In the genomic region with DNA sequence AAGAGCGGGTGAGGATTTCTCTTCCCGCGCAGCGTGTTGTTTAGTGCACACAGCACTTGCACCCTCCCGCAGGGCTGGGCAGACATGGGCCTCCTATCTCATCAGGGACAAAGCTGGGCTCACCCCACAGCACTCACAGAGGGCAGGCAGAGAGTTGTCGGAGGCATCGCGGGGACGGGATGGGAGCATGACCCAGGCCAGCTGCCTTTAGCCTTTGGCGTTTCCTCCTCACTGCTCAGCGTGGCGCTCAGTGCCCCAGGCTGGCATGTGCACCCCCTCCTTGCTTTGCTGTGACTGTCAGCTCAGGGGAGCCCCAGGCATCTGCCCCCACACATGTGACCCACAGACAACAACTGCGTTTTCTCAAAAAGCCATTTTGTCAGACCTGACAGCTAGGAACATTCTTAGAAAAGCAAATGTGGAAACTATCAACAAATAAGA, we compare ENCODE assay signal across 1 cellular context.
TF ChIP-seq lines count a peak whose summit lies in the region.

No MANE protein-coding gene starts in this region.

TF ChIP-seq in GM23338, 12 proteins besides CTCF, POLR2A, EP300 and RAD21 (continued from another document):
- TF ChIP-seq, protein P1, sequence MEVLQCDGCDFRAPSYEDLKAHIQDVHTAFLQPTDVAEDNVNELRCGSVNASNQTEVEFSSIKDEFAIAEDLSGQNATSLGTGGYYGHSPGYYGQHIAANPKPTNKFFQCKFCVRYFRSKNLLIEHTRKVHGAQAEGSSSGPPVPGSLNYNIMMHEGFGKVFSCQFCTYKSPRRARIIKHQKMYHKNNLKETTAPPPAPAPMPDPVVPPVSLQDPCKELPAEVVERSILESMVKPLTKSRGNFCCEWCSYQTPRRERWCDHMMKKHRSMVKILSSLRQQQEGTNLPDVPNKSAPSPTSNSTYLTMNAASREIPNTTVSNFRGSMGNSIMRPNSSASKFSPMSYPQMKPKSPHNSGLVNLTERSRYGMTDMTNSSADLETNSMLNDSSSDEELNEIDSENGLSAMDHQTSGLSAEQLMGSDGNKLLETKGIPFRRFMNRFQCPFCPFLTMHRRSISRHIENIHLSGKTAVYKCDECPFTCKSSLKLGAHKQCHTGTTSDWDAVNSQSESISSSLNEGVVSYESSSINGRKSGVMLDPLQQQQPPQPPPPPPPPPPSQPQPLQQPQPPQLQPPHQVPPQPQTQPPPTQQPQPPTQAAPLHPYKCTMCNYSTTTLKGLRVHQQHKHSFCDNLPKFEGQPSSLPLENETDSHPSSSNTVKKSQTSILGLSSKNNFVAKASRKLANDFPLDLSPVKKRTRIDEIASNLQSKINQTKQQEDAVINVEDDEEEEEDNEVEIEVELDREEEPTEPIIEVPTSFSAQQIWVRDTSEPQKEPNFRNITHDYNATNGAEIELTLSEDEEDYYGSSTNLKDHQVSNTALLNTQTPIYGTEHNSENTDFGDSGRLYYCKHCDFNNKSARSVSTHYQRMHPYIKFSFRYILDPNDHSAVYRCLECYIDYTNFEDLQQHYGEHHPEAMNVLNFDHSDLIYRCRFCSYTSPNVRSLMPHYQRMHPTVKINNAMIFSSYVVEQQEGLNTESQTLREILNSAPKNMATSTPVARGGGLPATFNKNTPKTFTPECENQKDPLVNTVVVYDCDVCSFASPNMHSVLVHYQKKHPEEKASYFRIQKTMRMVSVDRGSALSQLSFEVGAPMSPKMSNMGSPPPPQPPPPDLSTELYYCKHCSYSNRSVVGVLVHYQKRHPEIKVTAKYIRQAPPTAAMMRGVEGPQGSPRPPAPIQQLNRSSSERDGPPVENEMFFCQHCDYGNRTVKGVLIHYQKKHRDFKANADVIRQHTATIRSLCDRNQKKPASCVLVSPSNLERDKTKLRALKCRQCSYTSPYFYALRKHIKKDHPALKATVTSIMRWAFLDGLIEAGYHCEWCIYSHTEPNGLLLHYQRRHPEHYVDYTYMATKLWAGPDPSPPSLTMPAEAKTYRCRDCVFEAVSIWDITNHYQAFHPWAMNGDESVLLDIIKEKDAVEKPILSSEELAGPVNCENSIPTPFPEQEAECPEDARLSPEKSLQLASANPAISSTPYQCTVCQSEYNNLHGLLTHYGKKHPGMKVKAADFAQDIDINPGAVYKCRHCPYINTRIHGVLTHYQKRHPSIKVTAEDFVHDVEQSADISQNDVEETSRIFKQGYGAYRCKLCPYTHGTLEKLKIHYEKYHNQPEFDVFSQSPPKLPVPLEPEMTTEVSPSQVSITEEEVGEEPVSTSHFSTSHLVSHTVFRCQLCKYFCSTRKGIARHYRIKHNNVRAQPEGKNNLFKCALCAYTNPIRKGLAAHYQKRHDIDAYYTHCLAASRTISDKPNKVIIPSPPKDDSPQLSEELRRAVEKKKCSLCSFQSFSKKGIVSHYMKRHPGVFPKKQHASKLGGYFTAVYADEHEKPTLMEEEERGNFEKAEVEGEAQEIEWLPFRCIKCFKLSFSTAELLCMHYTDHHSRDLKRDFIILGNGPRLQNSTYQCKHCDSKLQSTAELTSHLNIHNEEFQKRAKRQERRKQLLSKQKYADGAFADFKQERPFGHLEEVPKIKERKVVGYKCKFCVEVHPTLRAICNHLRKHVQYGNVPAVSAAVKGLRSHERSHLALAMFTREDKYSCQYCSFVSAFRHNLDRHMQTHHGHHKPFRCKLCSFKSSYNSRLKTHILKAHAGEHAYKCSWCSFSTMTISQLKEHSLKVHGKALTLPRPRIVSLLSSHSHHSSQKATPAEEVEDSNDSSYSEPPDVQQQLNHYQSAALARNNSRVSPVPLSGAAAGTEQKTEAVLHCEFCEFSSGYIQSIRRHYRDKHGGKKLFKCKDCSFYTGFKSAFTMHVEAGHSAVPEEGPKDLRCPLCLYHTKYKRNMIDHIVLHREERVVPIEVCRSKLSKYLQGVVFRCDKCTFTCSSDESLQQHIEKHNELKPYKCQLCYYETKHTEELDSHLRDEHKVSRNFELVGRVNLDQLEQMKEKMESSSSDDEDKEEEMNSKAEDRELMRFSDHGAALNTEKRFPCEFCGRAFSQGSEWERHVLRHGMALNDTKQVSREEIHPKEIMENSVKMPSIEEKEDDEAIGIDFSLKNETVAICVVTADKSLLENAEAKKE (CRISPR knock-in tag; IDR thresholded peaks at IDR 0.05) = no peak
- TF ChIP-seq EZH2 (IDR thresholded peaks at IDR 0.05; ENCODE audit: low read depth, unreplicated experiment) (no peak), POLR2AphosphoS5 (IDR thresholded peaks at IDR 0.05; ENCODE audit: low read depth) (no peak), NANOG (IDR thresholded peaks at IDR 0.05; ENCODE audit: borderline replicate concordance) (no peak)
